ENCODE assay signal across 1 cellular context in genomic region chr9:107489144-107489673, GRCh38.
TF ChIP-seq lines count a peak whose summit lies in the region.

No MANE protein-coding gene starts in this region.

TF ChIP-seq in GM12878, 131 proteins besides CTCF, POLR2A, EP300 and RAD21 (continued from another document):
- TF ChIP-seq YY1 (IDR thresholded peaks at IDR 0.05; ENCODE audit: low read depth, low read length) (no peak), MTA3 (IDR thresholded peaks at IDR 0.05; ENCODE audit: borderline replicate concordance, low read length) (no peak), SMAD1 (IDR thresholded peaks at IDR 0.05; ENCODE audit: low read depth, partially characterized antibody) (no peak)
